Comparison of ENCODE assay signal across 19 cellular contexts in the genomic region with DNA sequence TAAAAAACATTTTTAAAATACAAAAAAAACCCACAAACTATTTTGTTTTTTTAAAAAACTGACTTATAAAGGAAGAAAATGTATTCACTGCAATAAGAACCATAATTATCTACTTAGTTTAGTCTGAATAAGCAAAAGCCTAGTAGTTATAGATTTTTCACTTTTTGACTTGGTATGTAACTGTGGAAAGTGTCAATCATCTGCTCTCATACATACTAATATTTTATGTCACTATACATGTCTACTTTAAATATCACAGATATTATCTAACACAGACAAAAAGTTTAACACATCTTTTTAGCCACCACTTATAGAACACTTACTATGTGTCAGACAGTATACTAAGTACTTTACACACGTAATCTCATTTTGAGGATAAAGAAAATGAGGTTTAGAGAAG. TPM values are rescaled to one million over a fixed set of nuclear protein-coding genes. Genes with fewer than 3 reads are reported as not detected.
DNase-seq lines count a peak whose midpoint lies in the region; ATAC-seq and TF ChIP-seq lines count a peak whose summit lies in the region.
"Had no signal": no experiment of that assay in that cellular context is flagged by ENCODE, and none has a peak within 500 bp of the region (broad histone marks: within the 10 kb centered on the region; RNA-seq: fewer than 3 reads in every experiment).

No MANE protein-coding gene starts in this region.

- H3K4me3 Mint-ChIP-seq in neural crest cell: peak overlapping the region; percentile 73

- H3K4me3 ChIP-seq in SK-N-SH (ENCODE audit: low read depth in 2 of 2, low read length in 1 of 2) (no peak overlapping the region), HAP-1 (no peak overlapping the region)

- TF ChIP-seq CTCF in SK-N-SH (IDR thresholded peaks at IDR 0.05) (no peak), neural crest cell (conservative IDR thresholded peaks at IDR 0.05) (no peak)

- H2AFZ ChIP-seq in SK-N-SH (ENCODE audit: low read depth): no peak overlapping the region

- 0 out of 2 replicates have a peak overlapping the region, but pooled peaks have one; percentile 81 for H3K4me2 ChIP-seq in SK-N-SH

- CTCF ChIA-PET in SK-N-SH (lab: Yijun Ruan, JAX): interaction anchor here (0.7 kb wide), 3 partner anchors 15 to 273 kb away, joined by 3 to 4 read pairs (median 3); no protein-coding TSS in a partner anchor

- peaks cover 0 to 9% of the 10 kb centered on the region in 2 experiments for H3K36me3 ChIP-seq in SK-N-SH (replicated peaks in 1 of 2; ENCODE audit: control insufficient read depth in 1 of 2, insufficient read depth in 2 of 2, low read length in 1 of 2)
- no peaks in the 10 kb centered on the region for H3K36me3 ChIP-seq in HAP-1 (replicated peaks)
- H3K36me3 ChIP-seq: BE2C had no signal

- no peaks in the 10 kb centered on the region for H3K9me3 Mint-ChIP-seq in neural crest cell
- H3K9me3 Mint-ChIP-seq in activated naive CD4-positive, alpha-beta T cell treated with anti-CD3 and anti-CD28 coated beads, Interleukin-2, amount 50 U/mL, for 72 hours: no peaks in the 10 kb centered on the region
- H3K9me3 Mint-ChIP-seq: CD4-positive, CD25-positive, alpha-beta regulatory T cell; IgD-negative memory B cell had no signal

- H3K36me3 Mint-ChIP-seq in neural crest cell (ENCODE audit: low read depth): no peaks in the 10 kb centered on the region
- no peaks in the 10 kb centered on the region for H3K36me3 Mint-ChIP-seq in activated naive CD4-positive, alpha-beta T cell treated with anti-CD3 and anti-CD28 coated beads, Interleukin-2, amount 50 U/mL, for 72 hours
- H3K36me3 Mint-ChIP-seq: CD4-positive, CD25-positive, alpha-beta regulatory T cell; IgD-negative memory B cell had no signal

- peak overlapping the region in 1 of 2 experiments; percentile 86; a peak in 1 of 4 replicates for H3K27ac ChIP-seq in SK-N-SH (ENCODE audit: low read depth in 2 of 2, low read length in 1 of 2)

- no peaks in the 10 kb centered on the region for H3K9me2 ChIP-seq in SK-N-SH

- TF ChIP-seq EP300 in SK-N-SH (IDR thresholded peaks at IDR 0.05; ENCODE audit: borderline replicate concordance in 1 of 2, low read depth in 1 of 2, low read length in 1 of 2): no peak

- no peak overlapping the region for H3K9ac ChIP-seq in SK-N-SH

- DNase-seq in SK-N-SH: no peak
- peak; percentile 55 for DNase-seq in MV-4-11 (lab: John Stamatoyannopoulos, UW)
- no peak for DNase-seq in neural crest cell (ENCODE audit: low read depth, low spot score)
- no peak for DNase-seq in activated naive CD4-positive, alpha-beta T cell treated with anti-CD3 and anti-CD28 coated beads, Interleukin-2, amount 50 U/mL, for 72 hours (ENCODE audit: low spot score in 2 of 2)
- no peak for DNase-seq in HAP-1 (ENCODE audit: low spot score in 2 of 2)
- DNase-seq: ACHN; BE2C; C1 segment of cervical spinal cord; CD4-positive, CD25-positive, alpha-beta regulatory T cell; CD8-positive, alpha-beta memory T cell; COR-L47; DMS 273 treated with DMSO at 0.1 percent for 48 hours; DMS79; GDM1; GOT3; H7 had no signal

- no peaks in the 10 kb centered on the region for H3K27me3 Mint-ChIP-seq in neural crest cell (ENCODE audit: low read depth)
- H3K27me3 Mint-ChIP-seq: CD8-positive, alpha-beta memory T cell; IgD-negative memory B cell had no signal

- no peak for ATAC-seq in SK-N-SH treated with all-trans-retinoic acid at 6 μM for 48 hours
- no peak for ATAC-seq in activated naive CD4-positive, alpha-beta T cell treated with anti-CD3 and anti-CD28 coated beads, Interleukin-2, amount 50 U/mL, for 72 hours
- ATAC-seq: HepG2 had no signal

- POLR2A ChIA-PET in SK-N-SH (lab: Yijun Ruan, JAX): no interaction called here

- H3K9me3 ChIP-seq in SK-N-SH (no peaks in the 10 kb centered on the region), HAP-1 (no peaks in the 10 kb centered on the region)
- H3K9me3 ChIP-seq: BE2C had no signal

- TF ChIP-seq RAD21 in SK-N-SH (IDR thresholded peaks at IDR 0.05; ENCODE audit: low read length): no peak

- H3K79me2 ChIP-seq in SK-N-SH (ENCODE audit: insufficient read depth): peaks cover 95% of the 10 kb centered on the region

- peaks cover 14 to 33% of the 10 kb centered on the region in 2 experiments; a peak in 3 of 4 replicates for H3K4me1 ChIP-seq in SK-N-SH (ENCODE audit: control insufficient read depth in 1 of 2, insufficient read depth in 2 of 2, low read depth in 1 of 2, low read length in 1 of 2)
- H3K4me1 ChIP-seq in HAP-1: peaks cover 16% of the 10 kb centered on the region

- H4K20me1 ChIP-seq in SK-N-SH (ENCODE audit: insufficient read depth): peaks cover 17% of the 10 kb centered on the region; the same call in 1 of the 2 replicates

- no peaks in the 10 kb centered on the region for H3K27me3 ChIP-seq in SK-N-SH (ENCODE audit: insufficient read depth)
- H3K27me3 ChIP-seq in HAP-1 (ENCODE audit: low read depth): no peaks in the 10 kb centered on the region
- H3K27me3 ChIP-seq: BE2C had no signal

- H3K4me1 Mint-ChIP-seq in neural crest cell: peaks cover 28% of the 10 kb centered on the region

- no peak overlapping the region for H3K27ac Mint-ChIP-seq in neural crest cell (ENCODE audit: unreplicated experiment)
- no peak overlapping the region for H3K27ac Mint-ChIP-seq in activated naive CD4-positive, alpha-beta T cell treated with anti-CD3 and anti-CD28 coated beads, Interleukin-2, amount 50 U/mL, for 72 hours
- H3K27ac Mint-ChIP-seq: CD4-positive, CD25-positive, alpha-beta regulatory T cell; IgD-negative memory B cell had no signal

- in situ Hi-C loops in HAP-1 (cut with MboI; ENCODE audit: low sequenced_read_pairs): no loop called here

- H3F3A ChIP-seq in SK-N-SH (replicated peaks; ENCODE audit: insufficient read depth): peaks cover 30% of the 10 kb centered on the region

- 97% methylated on average over 1 of the region's 1 CpG for WGBS in SK-N-SH (ENCODE audit: low lambda C conversion rate)

TF ChIP-seq in SK-N-SH, 30 proteins besides CTCF, POLR2A, EP300 and RAD21 (continues in another document):
- TF ChIP-seq GABPA (IDR thresholded peaks at IDR 0.05; ENCODE audit: low read depth): no peak
- TF ChIP-seq RCOR1 (IDR thresholded peaks at IDR 0.05; ENCODE audit: low read length): no peak
- TF ChIP-seq FOSL2 (IDR thresholded peaks at IDR 0.05; ENCODE audit: borderline replicate concordance, low read depth): no peak
- TF ChIP-seq, protein P1, sequence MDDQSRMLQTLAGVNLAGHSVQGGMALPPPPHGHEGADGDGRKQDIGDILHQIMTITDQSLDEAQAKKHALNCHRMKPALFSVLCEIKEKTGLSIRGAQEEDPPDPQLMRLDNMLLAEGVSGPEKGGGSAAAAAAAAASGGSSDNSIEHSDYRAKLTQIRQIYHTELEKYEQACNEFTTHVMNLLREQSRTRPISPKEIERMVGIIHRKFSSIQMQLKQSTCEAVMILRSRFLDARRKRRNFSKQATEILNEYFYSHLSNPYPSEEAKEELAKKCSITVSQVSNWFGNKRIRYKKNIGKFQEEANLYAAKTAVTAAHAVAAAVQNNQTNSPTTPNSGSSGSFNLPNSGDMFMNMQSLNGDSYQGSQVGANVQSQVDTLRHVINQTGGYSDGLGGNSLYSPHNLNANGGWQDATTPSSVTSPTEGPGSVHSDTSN (IDR thresholded peaks at IDR 0.05): no peak
- TF ChIP-seq MXI1 (IDR thresholded peaks at IDR 0.05; ENCODE audit: low read depth, low read length): no peak
- no peak for TF ChIP-seq TCF12 (IDR thresholded peaks at IDR 0.05)
- no peak for TF ChIP-seq POLR2AphosphoS5 (IDR thresholded peaks at IDR 0.05; ENCODE audit: low read depth, low read length)
- TF ChIP-seq TEAD4 (IDR thresholded peaks at IDR 0.05; ENCODE audit: borderline replicate concordance, insufficient read depth): no peak

TF ChIP-seq in SK-N-SH treated with all-trans-retinoic acid at 6 μM for 48 hours, 23 proteins besides CTCF, POLR2A, EP300 and RAD21:
- TF ChIP-seq ESRRG (CRISPR knock-in tag; IDR thresholded peaks at IDR 0.05): no peak
- no peak for TF ChIP-seq CSRNP3 (CRISPR knock-in tag; IDR thresholded peaks at IDR 0.05)
- TF ChIP-seq ISL1 (CRISPR knock-in tag; IDR thresholded peaks at IDR 0.05): no peak

RNA-seq across cellular contexts. Expression of gene JMJD1C, which starts 3.2 kb away (rescaled TPM):
- polyA plus RNA-seq in SK-N-SH (2012; rRNA removed): 11.7 and 15.3 TPM in 2 replicates
- 11.6 and 12.5 TPM in 2 replicates for polyA plus RNA-seq in SK-N-SH (2012; cell fraction: cytosol; rRNA removed)
- 21.6 and 49.9 TPM in 2 replicates for polyA plus RNA-seq in SK-N-SH (2012; cell fraction: nucleus; rRNA removed)
- 68.7 and 73.9 TPM in 2 replicates for total RNA-seq in neural crest cell
- total RNA-seq in activated naive CD4-positive, alpha-beta T cell treated with anti-CD3 and anti-CD28 coated beads, Interleukin-2, amount 50 U/mL, for 72 hours: 10 to 100 TPM; 62.5 to 68.7 TPM

RNA-seq across cellular contexts. Expression of gene REEP3, which starts 52.3 kb away (rescaled TPM):
- 7.6 and 9.6 TPM in 2 replicates for polyA plus RNA-seq in SK-N-SH (2012; rRNA removed)
- 13.0 and 17.1 TPM in 2 replicates for polyA plus RNA-seq in SK-N-SH (2012; cell fraction: cytosol; rRNA removed)
- polyA plus RNA-seq in SK-N-SH (2012; cell fraction: nucleus; rRNA removed): 2.8 and 4.7 TPM in 2 replicates
- total RNA-seq in neural crest cell: 33.7 and 36.7 TPM in 2 replicates
- 10 to 100 TPM in 1 of 2 donors, 1 to 10 TPM in 1; 6.9 to 15.6 TPM for total RNA-seq in activated naive CD4-positive, alpha-beta T cell treated with anti-CD3 and anti-CD28 coated beads, Interleukin-2, amount 50 U/mL, for 72 hours
